8 cellular contexts compared by ENCODE assay signal in the genomic region with DNA sequence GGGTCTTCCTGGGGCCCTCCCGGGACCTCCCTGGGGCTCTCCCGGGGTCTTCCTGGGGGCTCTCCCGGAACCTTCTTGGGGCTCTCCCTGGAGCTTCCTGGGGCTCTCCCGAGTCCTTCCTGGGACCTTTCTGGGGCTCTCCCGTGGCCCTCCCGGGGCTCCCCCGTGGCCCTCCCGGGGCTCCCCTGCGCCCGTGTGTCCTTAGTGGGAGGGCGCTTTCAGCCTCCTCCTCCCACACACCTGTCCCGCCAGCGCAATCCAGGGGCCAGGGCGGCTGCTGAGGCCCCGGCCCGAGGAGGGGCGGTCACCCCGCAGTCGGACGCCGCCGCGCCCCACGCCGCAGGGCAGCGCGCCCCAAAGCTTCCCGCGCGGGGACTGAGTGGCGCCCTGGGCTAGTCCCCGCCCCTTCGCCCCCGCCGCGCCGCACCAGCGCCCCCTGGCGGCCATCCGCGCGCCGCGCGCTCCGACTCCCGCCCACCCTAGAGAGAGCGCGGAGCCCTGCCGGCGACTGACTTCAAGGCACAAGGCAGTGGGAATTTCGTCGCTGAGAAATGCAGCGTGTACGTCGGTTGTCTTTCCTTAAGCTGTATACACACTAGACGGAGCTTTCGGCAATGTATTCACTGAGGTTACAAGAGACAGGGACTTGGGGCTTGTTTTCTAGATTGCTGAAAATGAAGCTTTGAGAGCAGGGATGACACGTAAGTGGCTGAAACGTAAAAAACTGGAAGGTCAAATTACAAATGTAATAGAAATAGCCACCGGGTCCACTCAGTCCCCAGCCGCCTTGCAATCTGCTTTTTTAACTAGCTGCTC. TPM values are rescaled to one million over a fixed set of nuclear protein-coding genes. Genes with fewer than 3 reads are reported as not detected.
DNase-seq lines count a peak whose midpoint lies in the region; ATAC-seq lines count a peak whose summit lies in the region.

No MANE protein-coding gene starts in this region.

- no peak overlapping the region for H3K27ac ChIP-seq in CD8-positive, alpha-beta memory T cell (ENCODE audit: low read depth, low read length)
- no peak overlapping the region for H3K27ac ChIP-seq in esophagus (ENCODE audit: low read depth in 2 of 2, low read length in 1 of 2)

- no peaks in the 10 kb centered on the region for H3K36me3 ChIP-seq in CD8-positive, alpha-beta memory T cell (ENCODE audit: insufficient read depth, low read length)
- H3K36me3 ChIP-seq in esophagus (ENCODE audit: control insufficient read depth in 2 of 2, insufficient read depth in 2 of 2, low read length in 1 of 2) (no peaks in the 10 kb centered on the region), mucosa of stomach (ENCODE audit: control insufficient read depth, insufficient read depth, low read length) (no peaks in the 10 kb centered on the region)

- peak; percentile 75 to 87 (median 78) for DNase-seq in CD8-positive, alpha-beta memory T cell
- DNase-seq in NOMO-1 treated with dmso at 0.1 percent for 144 hours (lab: John Stamatoyannopoulos, UW; ENCODE audit: unreplicated experiment) = peak; percentile 24
- DNase-seq in activated CD8-positive, alpha-beta memory T cell treated with anti-CD3 and anti-CD28 coated beads, Interleukin-2, amount 50 U/mL, for 48 hours = peak; percentile 98
- peak; percentile 90 for DNase-seq in stimulated activated CD8-positive, alpha-beta memory T cell treated with anti-CD3 and anti-CD28 coated beads, Interleukin-4, amount 100 ng/mL, for 48 hours

- no peaks in the 10 kb centered on the region for H3K9me3 ChIP-seq in CD8-positive, alpha-beta memory T cell (ENCODE audit: low read length)
- H3K9me3 ChIP-seq in esophagus (ENCODE audit: control insufficient read depth in 2 of 2, insufficient read depth in 1 of 2, low read depth in 1 of 2, low read length in 1 of 2) = peaks cover 0 to 2% of the 10 kb centered on the region in 2 donors
- H3K9me3 ChIP-seq in mucosa of stomach (ENCODE audit: control insufficient read depth, low read length) = no peaks in the 10 kb centered on the region

- H3K4me1 Mint-ChIP-seq in CD8-positive, alpha-beta memory T cell = peaks cover 4 to 10% (median 6%) of the 10 kb centered on the region in 3 donors

- peaks cover 3 to 4% of the 10 kb centered on the region in 2 donors for H3K27me3 Mint-ChIP-seq in CD8-positive, alpha-beta memory T cell

- peaks cover 4% of the 10 kb centered on the region for H3K4me1 ChIP-seq in CD8-positive, alpha-beta memory T cell (ENCODE audit: insufficient read depth, low read length)
- H3K4me1 ChIP-seq in esophagus (ENCODE audit: control insufficient read depth in 2 of 2, insufficient read depth in 2 of 2, low read length in 1 of 2) (peaks cover 0 to 2% of the 10 kb centered on the region in 2 donors), mucosa of stomach (ENCODE audit: control insufficient read depth, insufficient read depth, low read length) (peaks cover 6% of the 10 kb centered on the region)

- peaks cover 4% of the 10 kb centered on the region for H3K27me3 ChIP-seq in CD8-positive, alpha-beta memory T cell (ENCODE audit: insufficient read depth, low read length, poor library complexity, severe bottlenecking)
- H3K27me3 ChIP-seq in esophagus (ENCODE audit: control insufficient read depth in 1 of 2, insufficient read depth in 2 of 2, low read length in 2 of 2) (peaks cover 0 to 3% of the 10 kb centered on the region in 2 donors), mucosa of stomach (ENCODE audit: control insufficient read depth, insufficient read depth, low read length) (peaks cover 29% of the 10 kb centered on the region)

- peak overlapping the region in 6 of 7 donors; percentile 58 to 82 (median 69) for H3K4me3 Mint-ChIP-seq in CD8-positive, alpha-beta memory T cell

- POLR2A ChIA-PET in CD8-positive, alpha-beta memory T cell (lab: Charles Lee) = interaction anchor here (0.9 to 1.3 kb wide), 2 partner anchors 46 to 48 kb away, joined by 3 to 7 read pairs; partner anchors contain the start of gene INSIG1

- peak overlapping the region; percentile 41 for H3K4me3 ChIP-seq in CD8-positive, alpha-beta memory T cell (ENCODE audit: low read length)
- H3K4me3 ChIP-seq in esophagus (ENCODE audit: low read depth in 1 of 2, low read length in 2 of 2) (peak overlapping the region; percentile 15 to 34), mucosa of stomach (ENCODE audit: low read length) (no peak overlapping the region)

- H3K27ac Mint-ChIP-seq in CD8-positive, alpha-beta memory T cell = peak overlapping the region in 3 of 8 donors; percentile 47 to 52 (median 51)

- peak overlapping the region; percentile 28 for H3K9ac ChIP-seq in mucosa of stomach (ENCODE audit: low read length)

- 3 to 4% methylated on average over 58 to 62 of the region's 62 CpGs for WGBS in esophagus, 2 donors

- CTCF ChIA-PET in CD8-positive, alpha-beta memory T cell (lab: Charles Lee) = interaction anchor here (0.6 to 2.5 kb wide), 54 partner anchors 8 to 431 kb away, joined by 3 to 40 read pairs (median 5); partner anchors contain the start of gene INSIG1

- no peaks in the 10 kb centered on the region for H3K9me3 Mint-ChIP-seq in CD8-positive, alpha-beta memory T cell

- no peaks in the 10 kb centered on the region for H3K36me3 Mint-ChIP-seq in CD8-positive, alpha-beta memory T cell

- ATAC-seq in GM19395 (IDR thresholded peaks at IDR 0.05; ENCODE audit: unreplicated experiment) (peak; percentile 88), HG03520 (IDR thresholded peaks at IDR 0.05; ENCODE audit: unreplicated experiment) (peak; percentile 90)

RNA-seq across cellular contexts. Expression of gene INSIG1, which starts 47.1 kb away (rescaled TPM):
- total RNA-seq in CD8-positive, alpha-beta memory T cell = 10 to 100 TPM; 25.0 to 27.3 TPM
- 29.5 TPM for polyA plus RNA-seq in CD8-positive, alpha-beta memory T cell
- 10 to 100 TPM; 17.7 to 40.3 TPM for polyA plus RNA-seq in esophagus

Comparison
In these comparisons a context has a peak if more than half of its experiments do, and no peak if none do; other contexts are left out.
1. DNase-seq: peak in every context shown above with its lines; median percentile 98 in activated CD8-positive, alpha-beta memory T cell treated with anti-CD3 and anti-CD28 coated beads, Interleukin-2, amount 50 U/mL, for 48 hours; 90 in stimulated activated CD8-positive, alpha-beta memory T cell treated with anti-CD3 and anti-CD28 coated beads, Interleukin-4, amount 100 ng/mL, for 48 hours; 78 in CD8-positive, alpha-beta memory T cell; 24 in NOMO-1 treated with dmso at 0.1 percent for 144 hours.